Comparison of ENCODE assay signal across 8 cellular contexts in genomic region chr18:76495435-76496199, GRCh38. TPM values are rescaled to one million over a fixed set of nuclear protein-coding genes. Genes with fewer than 3 reads are reported as not detected.
DNase-seq lines count a peak whose midpoint lies in the region; TF ChIP-seq lines count a peak whose summit lies in the region.

No MANE protein-coding gene starts in this region.

- H3K9me3 Mint-ChIP-seq in glutamatergic neuron (ENCODE audit: unreplicated experiment) = peaks cover 30% of the 10 kb centered on the region

- in situ Hi-C loops in GM13976 (cut with MboI; ENCODE audit: low sequenced_read_pairs, unreplicated experiment) = loop anchor here (25.0 kb wide), 1 partner anchor 617 kb away; no protein-coding TSS in a partner anchor

- H3K27ac Mint-ChIP-seq in glutamatergic neuron (ENCODE audit: unreplicated experiment) = peak overlapping the region; percentile 97

- peak overlapping the region; percentile 36 to 91 for H3K27ac ChIP-seq in ovary

- H3K36me3 Mint-ChIP-seq in glutamatergic neuron (ENCODE audit: unreplicated experiment) = no peaks in the 10 kb centered on the region

- TF ChIP-seq POLR2A in NB4 (IDR thresholded peaks at IDR 0.05; ENCODE audit: extremely low read depth, insufficient read length) (peak; percentile 69), ovary (IDR thresholded peaks at IDR 0.05) (peak; percentile 24)

- peaks cover 32% of the 10 kb centered on the region for H3K27me3 Mint-ChIP-seq in glutamatergic neuron (ENCODE audit: unreplicated experiment)

- H3K27me3 ChIP-seq in ovary = no peaks in the 10 kb centered on the region

- DNase-seq in 8988T = peak; percentile 23
- peak; percentile 51 for DNase-seq in GM13976 (ENCODE audit: low spot score)
- DNase-seq in NB4 (ENCODE audit: low read depth) = peak; percentile 86
- peak; percentile 36 to 45 for DNase-seq in activated T-cell treated with anti-CD3 and anti-CD28 coated beads, Interleukin-2, amount 50 U/mL, for 48 hours
- DNase-seq in glutamatergic neuron = peak; percentile 65
- DNase-seq in ovary = peak; percentile 50 to 74 (median 69)
- DNase-seq in putamen (ENCODE audit: low spot score) = no peak
- no peak for DNase-seq in hippocampal formation (lab: John Stamatoyannopoulos, UW)

- intact Hi-C loops in ovary (cut with DNase I) = loop anchor here in 1 of 4 donors (2.0 kb wide), 1 partner anchor 25 kb away; no protein-coding TSS in a partner anchor

- no peaks in the 10 kb centered on the region for H3K36me3 ChIP-seq in ovary

- H3K4me3 ChIP-seq in NB4 (ENCODE audit: low read depth, low read length) (peak overlapping the region; percentile 84), ovary (peak overlapping the region; percentile 70)

- no peak for TF ChIP-seq EP300 in ovary (IDR thresholded peaks at IDR 0.05)

- H3K4me1 ChIP-seq in ovary (ENCODE audit: insufficient read depth) = no peaks in the 10 kb centered on the region

- 0 to 1% (median 1%) methylated on average over 33 to 44 of the region's 44 CpGs for WGBS in ovary, 3 donors

- no peaks in the 10 kb centered on the region for H3K9me3 ChIP-seq in ovary

- peak overlapping the region; percentile 90 for H3K4me3 Mint-ChIP-seq in glutamatergic neuron (ENCODE audit: unreplicated experiment)

- TF ChIP-seq CTCF in GM13976 (IDR thresholded peaks at IDR 0.05; ENCODE audit: borderline replicate concordance, control extremely low read depth, extremely low read depth, insufficient read depth, missing control alignments) = no peak
- TF ChIP-seq CTCF in NB4 (IDR thresholded peaks at IDR 0.05; ENCODE audit: low read depth, low read length) = no peak
- TF ChIP-seq CTCF in glutamatergic neuron (IDR thresholded peaks at IDR 0.05; ENCODE audit: partially characterized antibody, unreplicated experiment) = no peak
- TF ChIP-seq CTCF in ovary (IDR thresholded peaks at IDR 0.05) = no peak

- peaks cover 24% of the 10 kb centered on the region for H3K4me1 Mint-ChIP-seq in glutamatergic neuron (ENCODE audit: low read depth, unreplicated experiment)

RNA-seq across cellular contexts. Expression of gene ZNF516, which starts 0.6 kb away (rescaled TPM):
- total RNA-seq in glutamatergic neuron (ENCODE audit: unreplicated experiment) (192 TPM), ovary (100 to 1,000 TPM in 3 of 7 donors, 10 to 100 TPM in 4; 44.9 to 110 (median 99.9) TPM)
- 10 to 100 TPM; 13.5 to 25.4 TPM for polyA plus RNA-seq in ovary

Comparison
In these comparisons a context has a peak if more than half of its experiments do, and no peak if none do; other contexts are left out.
1. DNase-seq: peak in 8988T (single experiment), GM13976 (single experiment), NB4 (single experiment), activated T-cell treated with anti-CD3 and anti-CD28 coated beads, Interleukin-2, amount 50 U/mL, for 48 hours (2 of 2), glutamatergic neuron (single experiment) and ovary (5 of 5); none in putamen (single experiment) and hippocampal formation (0 of 2).